Comparison of ENCODE assay signal across 1 cellular context in the genomic region with DNA sequence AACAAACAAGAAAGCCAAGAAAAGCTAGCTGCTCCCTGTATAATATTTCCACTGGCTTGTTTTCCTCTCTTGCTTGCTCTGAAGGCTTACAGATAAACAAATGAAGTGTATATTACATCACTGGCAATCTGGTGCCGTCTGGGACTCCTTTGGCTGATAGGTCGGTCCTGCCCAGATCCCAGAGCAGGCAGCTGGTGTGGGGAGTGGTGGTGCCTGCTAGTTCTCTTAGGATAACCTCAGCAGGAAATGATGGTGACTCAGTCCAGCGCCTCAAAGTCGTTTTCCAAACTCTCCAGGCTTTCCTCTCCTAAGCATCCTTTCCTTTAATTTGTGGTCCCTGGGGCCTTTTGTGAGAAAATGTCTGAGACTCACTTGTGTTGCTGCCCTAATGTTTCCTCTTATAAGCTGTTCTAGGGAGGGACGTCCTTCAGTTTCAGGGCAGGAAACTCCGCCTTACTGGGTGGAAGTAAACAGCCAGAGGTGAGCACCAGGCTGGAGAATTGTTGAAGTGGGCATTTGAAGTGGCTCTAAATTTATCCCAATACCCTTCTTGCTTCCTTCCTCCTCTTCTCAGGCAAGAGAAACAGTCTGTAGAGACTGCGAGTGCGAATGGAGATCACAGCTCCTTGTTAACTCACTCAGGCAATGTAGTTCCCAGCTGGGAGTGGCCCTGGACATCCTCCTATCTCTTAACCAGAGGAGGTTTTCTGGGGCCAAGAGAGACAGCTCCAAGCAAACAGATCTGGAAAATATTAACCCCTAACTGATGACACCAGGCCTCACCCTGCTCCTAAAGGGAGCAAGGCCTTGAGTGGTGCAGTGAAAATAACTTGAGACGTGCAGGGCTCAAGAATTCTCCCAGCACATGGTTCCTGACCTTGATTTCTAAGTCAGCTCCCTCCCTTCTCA.
TF ChIP-seq lines count a peak whose summit lies in the region.

No MANE protein-coding gene starts in this region.

TF ChIP-seq in H1, 55 proteins besides CTCF, POLR2A, EP300 and RAD21:
- TF ChIP-seq HDAC6 (IDR thresholded peaks at IDR 0.05; ENCODE audit: low read depth, low read length), result no peak
